28 cellular contexts compared by ENCODE assay signal in the genomic region with DNA sequence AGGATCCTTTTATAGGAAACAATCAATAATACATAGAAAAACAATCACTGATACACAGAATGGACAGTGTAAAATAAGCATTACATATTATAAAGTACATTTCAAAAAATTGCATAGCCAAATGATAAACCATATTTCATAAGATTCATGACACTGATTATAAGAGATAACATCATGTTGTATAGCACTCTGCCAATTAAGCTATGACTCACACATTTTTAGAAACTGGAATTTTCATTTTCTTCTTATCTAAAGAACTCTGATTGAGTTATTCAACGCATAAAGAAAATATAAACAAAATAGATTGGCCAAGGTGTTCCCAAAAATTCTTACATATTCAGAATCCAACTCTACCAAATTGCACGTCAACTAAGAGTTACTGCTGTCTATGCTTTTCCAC. TPM values are rescaled to one million over a fixed set of nuclear protein-coding genes. Genes with fewer than 3 reads are reported as not detected.
"Had no signal": no experiment of that assay in that cellular context is flagged by ENCODE, and none has a peak within 500 bp of the region (broad histone marks: within the 10 kb centered on the region; RNA-seq: fewer than 3 reads in every experiment).

No MANE protein-coding gene starts in this region.

- H3K4me3 ChIP-seq: left lung, lower lobe of right lung, pancreas, prostate gland, skin epidermis, stomach, suprapubic skin, thoracic aorta, tibial artery, upper lobe of right lung had no signal

- H3K27me3 ChIP-seq: pancreas, upper lobe of right lung had no signal

- H3K9me3 ChIP-seq: left lung, lower lobe of right lung, pancreas, prostate gland, stomach, suprapubic skin, thoracic aorta, tibial artery, upper lobe of right lung had no signal

- H3K4me3 Mint-ChIP-seq: nephron; neural crest cell; stimulated activated naive B cell treated with anti-CD40 and anti-IgM and Interleukin-4, amounts not matched to agents 10 μg/mL and 1 μg/mL and 100 μg/mL, for 72 hours had no signal

- H3K36me3 ChIP-seq: left lung, lower lobe of right lung, pancreas, prostate gland, stomach, suprapubic skin, thoracic aorta, tibial artery, upper lobe of right lung had no signal

- H3K9me3 Mint-ChIP-seq: nephron, neural crest cell had no signal

- DNase-seq: kidney; left colon; left lung; lower lobe of right lung; mammary epithelial cell; mesenchymal stem cell; naive thymus-derived CD8-positive, alpha-beta T cell; nucleus accumbens; pancreas; posterior cingulate gyrus; retina; right cardiac atrium; stimulated activated CD4-positive, alpha-beta T cell treated with anti-CD3 and anti-CD28 coated beads, Interleukin-12 subunit alpha, Interleukin-12 subunit beta, amount 100 ng/mL, for 4 hours; stimulated activated CD4-positive, alpha-beta T cell treated with anti-CD3 and anti-CD28 coated beads, Interleukin-15, amount 100 ng/mL, for 24 hours; stimulated activated CD4-positive, alpha-beta T cell treated with anti-CD3 and anti-CD28 coated beads, Interleukin-2, amount 100 ng/mL, for 24 hours; stimulated activated CD4-positive, alpha-beta T cell treated with anti-CD3 and anti-CD28 coated beads, Interleukin-4, amount 100 ng/mL, for 1 hour; stimulated activated naive B cell treated with anti-CD40 and anti-IgM and Interleukin-4, amounts not matched to agents 10 μg/mL and 1 μg/mL and 100 μg/mL, for 72 hours; stimulated activated naive CD8-positive, alpha-beta T cell treated with anti-CD3 and anti-CD28 coated beads, Interleukin-15, Interleukin-2, amounts not matched to agents 100 U/mL and 50 U/mL, for 24 hours; stomach; tibial artery; upper lobe of right lung had no signal

- H3K4me1 Mint-ChIP-seq: stimulated activated naive B cell treated with anti-CD40 and anti-IgM and Interleukin-4, amounts not matched to agents 10 μg/mL and 1 μg/mL and 100 μg/mL, for 72 hours had no signal

- ATAC-seq: left colon; left lung; lower lobe of right lung; naive thymus-derived CD8-positive, alpha-beta T cell; pancreas; right cardiac atrium; sciatic nerve; stimulated activated naive B cell treated with anti-CD40 and anti-IgM and Interleukin-4, amounts not matched to agents 10 μg/mL and 1 μg/mL and 100 μg/mL, for 72 hours; stimulated activated naive CD8-positive, alpha-beta T cell treated with anti-CD3 and anti-CD28 coated beads, Interleukin-15, Interleukin-2, amounts not matched to agents 100 U/mL and 50 U/mL, for 24 hours; upper lobe of right lung had no signal

- H3K27ac Mint-ChIP-seq: naive thymus-derived CD8-positive, alpha-beta T cell; nephron; stimulated activated naive B cell treated with anti-CD40 and anti-IgM and Interleukin-4, amounts not matched to agents 10 μg/mL and 1 μg/mL and 100 μg/mL, for 72 hours had no signal

- H3K36me3 Mint-ChIP-seq: naive thymus-derived CD8-positive, alpha-beta T cell; stimulated activated naive B cell treated with anti-CD40 and anti-IgM and Interleukin-4, amounts not matched to agents 10 μg/mL and 1 μg/mL and 100 μg/mL, for 72 hours had no signal

- H3K27ac ChIP-seq: left lung, lower lobe of right lung, pancreas, prostate gland, skin epidermis, stomach, suprapubic skin, thoracic aorta, tibial artery, upper lobe of right lung had no signal

- H3K4me1 ChIP-seq: lower lobe of right lung, pancreas, prostate gland, upper lobe of right lung had no signal

RNA-seq across cellular contexts. Expression of gene EPB41L3, which starts 5.9 kb away (rescaled TPM):
- polyA plus RNA-seq: mammary epithelial cell had no signal
